In genomic region chr20:45882469-45883099, GRCh38 we compare ENCODE assay signal across 17 cellular contexts. TPM values are rescaled to one million over a fixed set of nuclear protein-coding genes. Genes with fewer than 3 reads are reported as not detected.
DNase-seq lines count a peak whose midpoint lies in the region; ATAC-seq and TF ChIP-seq lines count a peak whose summit lies in the region.
"Had no signal": no experiment of that assay in that cellular context is flagged by ENCODE, and none has a peak within 500 bp of the region (broad histone marks: within the 10 kb centered on the region; RNA-seq: fewer than 3 reads in every experiment).

No MANE protein-coding gene starts in this region.

- no peak for DNase-seq in T-helper 2 cell treated with Interferon-gamma antibody and Interleukin-4, amounts not matched to agents 5 μg/mL and 100 μg/mL, for 36 hours (ENCODE audit: low spot score)
- no peak for DNase-seq in T-helper 2 cell
- no peak for DNase-seq in HFFc6
- DNase-seq in activated naive CD4-positive, alpha-beta T cell treated with anti-CD3 and anti-CD28 coated beads, Interleukin-2, amount 50 U/mL, for 72 hours (ENCODE audit: low spot score in 2 of 2), result no peak
- DNase-seq in natural killer cell treated with Interleukin-12 subunit alpha and Interleukin-12 subunit beta and Interleukin-15 and Interleukin-18, amount 100 ng/mL, for 72 hours (ENCODE audit: low spot score), result no peak
- DNase-seq in NCI-H2171 treated with DMSO at 0.1 percent for 48 hours (lab: John Stamatoyannopoulos, UW), result no peak
- no peak for DNase-seq in CD1c-positive myeloid dendritic cell (ENCODE audit: extremely low spot score)
- DNase-seq: 8988T; activated CD4-positive, CD25-positive, alpha-beta regulatory T cell treated with anti-CD3 and anti-CD28 coated beads, Interleukin-2, amount 50 U/mL, for 72 hours; erythroblast; left ventricle myocardium inferior; NCI-H1436 treated with DMSO at 0.1 percent for 48 hours; occipital lobe; SW 1271; testis had no signal

- peaks cover 31% of the 10 kb centered on the region for H3K36me3 Mint-ChIP-seq in T-helper 2 cell treated with Interferon-gamma antibody and Interleukin-4, amounts not matched to agents 5 μg/mL and 100 μg/mL, for 36 hours (ENCODE audit: low read depth)
- H3K36me3 Mint-ChIP-seq in HFFc6 (ENCODE audit: low read depth), result peaks cover 24% of the 10 kb centered on the region
- peaks cover 21% of the 10 kb centered on the region in 2 donors for H3K36me3 Mint-ChIP-seq in activated naive CD4-positive, alpha-beta T cell treated with anti-CD3 and anti-CD28 coated beads, Interleukin-2, amount 50 U/mL, for 72 hours
- no peaks in the 10 kb centered on the region for H3K36me3 Mint-ChIP-seq in natural killer cell treated with Interleukin-12 subunit alpha and Interleukin-12 subunit beta and Interleukin-15 and Interleukin-18, amount 100 ng/mL, for 72 hours

- no peaks in the 10 kb centered on the region for H3K9me3 Mint-ChIP-seq in T-helper 2 cell treated with Interferon-gamma antibody and Interleukin-4, amounts not matched to agents 5 μg/mL and 100 μg/mL, for 36 hours
- H3K9me3 Mint-ChIP-seq in HFFc6, result no peaks in the 10 kb centered on the region
- H3K9me3 Mint-ChIP-seq in activated naive CD4-positive, alpha-beta T cell treated with anti-CD3 and anti-CD28 coated beads, Interleukin-2, amount 50 U/mL, for 72 hours, result no peaks in the 10 kb centered on the region
- H3K9me3 Mint-ChIP-seq in natural killer cell treated with Interleukin-12 subunit alpha and Interleukin-12 subunit beta and Interleukin-15 and Interleukin-18, amount 100 ng/mL, for 72 hours, result no peaks in the 10 kb centered on the region

- H3K27me3 Mint-ChIP-seq in T-helper 2 cell treated with Interferon-gamma antibody and Interleukin-4, amounts not matched to agents 5 μg/mL and 100 μg/mL, for 36 hours (ENCODE audit: low read depth), result no peaks in the 10 kb centered on the region
- peaks cover 2% of the 10 kb centered on the region; the same call in 1 of the 2 replicates for H3K27me3 Mint-ChIP-seq in HFFc6 (ENCODE audit: insufficient read depth)
- peaks cover 4 to 5% of the 10 kb centered on the region in 2 donors for H3K27me3 Mint-ChIP-seq in natural killer cell treated with Interleukin-12 subunit alpha and Interleukin-12 subunit beta and Interleukin-15 and Interleukin-18, amount 100 ng/mL, for 72 hours

- H3K4me1 Mint-ChIP-seq in T-helper 2 cell treated with Interferon-gamma antibody and Interleukin-4, amounts not matched to agents 5 μg/mL and 100 μg/mL, for 36 hours (ENCODE audit: low read depth), result peaks cover 37% of the 10 kb centered on the region
- H3K4me1 Mint-ChIP-seq in HFFc6 (ENCODE audit: low read depth), result peaks cover 37% of the 10 kb centered on the region
- H3K4me1 Mint-ChIP-seq in natural killer cell treated with Interleukin-12 subunit alpha and Interleukin-12 subunit beta and Interleukin-15 and Interleukin-18, amount 100 ng/mL, for 72 hours (ENCODE audit: low read depth in 2 of 2), result peaks cover 8 to 18% of the 10 kb centered on the region in 2 donors

- no peak overlapping the region for H3K27ac Mint-ChIP-seq in T-helper 2 cell treated with Interferon-gamma antibody and Interleukin-4, amounts not matched to agents 5 μg/mL and 100 μg/mL, for 36 hours
- peak overlapping the region; percentile 55; the same call in 1 of the 2 replicates for H3K27ac Mint-ChIP-seq in HFFc6
- H3K27ac Mint-ChIP-seq in activated naive CD4-positive, alpha-beta T cell treated with anti-CD3 and anti-CD28 coated beads, Interleukin-2, amount 50 U/mL, for 72 hours, result peak overlapping the region; percentile 77 to 91
- no peak overlapping the region for H3K27ac Mint-ChIP-seq in natural killer cell treated with Interleukin-12 subunit alpha and Interleukin-12 subunit beta and Interleukin-15 and Interleukin-18, amount 100 ng/mL, for 72 hours

- no peak for ATAC-seq in activated naive CD4-positive, alpha-beta T cell treated with anti-CD3 and anti-CD28 coated beads, Interleukin-2, amount 50 U/mL, for 72 hours
- ATAC-seq in natural killer cell treated with Interleukin-12 subunit alpha and Interleukin-12 subunit beta and Interleukin-15 and Interleukin-18, amount 100 ng/mL, for 72 hours, result no peak
- no peak for ATAC-seq in GM21367 (IDR thresholded peaks at IDR 0.05; ENCODE audit: unreplicated experiment)

- peak overlapping the region; percentile 64 for H3K4me3 Mint-ChIP-seq in T-helper 2 cell treated with Interferon-gamma antibody and Interleukin-4, amounts not matched to agents 5 μg/mL and 100 μg/mL, for 36 hours
- peak overlapping the region; percentile 72 for H3K4me3 Mint-ChIP-seq in HFFc6
- H3K4me3 Mint-ChIP-seq in natural killer cell treated with Interleukin-12 subunit alpha and Interleukin-12 subunit beta and Interleukin-15 and Interleukin-18, amount 100 ng/mL, for 72 hours, result peak overlapping the region; percentile 57

- TF ChIP-seq CTCF in HFFc6 (IDR thresholded peaks at IDR 0.05), result no peak

RNA-seq across cellular contexts. Expression of gene ZSWIM1, which starts 1.6 kb away (rescaled TPM):
- 10 to 100 TPM in 4 of 6 experiments, 1 to 10 TPM in 2; 9.8 to 11.7 (median 10.3) TPM for total RNA-seq in HFFc6 (2021; fragmentation: NEBNext Ultra II Directional; extraction: Animal tissue kit (Norgen Biotek cat#: 25700))
- total RNA-seq in activated naive CD4-positive, alpha-beta T cell treated with anti-CD3 and anti-CD28 coated beads, Interleukin-2, amount 50 U/mL, for 72 hours, result 10 to 100 TPM; 11.3 to 11.9 TPM
- 1 to 10 TPM; 2.7 to 3.2 TPM for total RNA-seq in natural killer cell treated with Interleukin-12 subunit alpha and Interleukin-12 subunit beta and Interleukin-15 and Interleukin-18, amount 100 ng/mL, for 72 hours

RNA-seq across cellular contexts. Expression of gene SPATA25, which starts 4.8 kb away (rescaled TPM):
- total RNA-seq in HFFc6 (2021; fragmentation: NEBNext Ultra II Directional; extraction: Animal tissue kit (Norgen Biotek cat#: 25700)), result under 1 TPM; 0.35 to 0.74 (median 0.47) TPM
- total RNA-seq in activated naive CD4-positive, alpha-beta T cell treated with anti-CD3 and anti-CD28 coated beads, Interleukin-2, amount 50 U/mL, for 72 hours, result 1 to 10 TPM in 1 of 2 donors, under 1 TPM in 1; 0.64 to 1.8 TPM
- total RNA-seq in natural killer cell treated with Interleukin-12 subunit alpha and Interleukin-12 subunit beta and Interleukin-15 and Interleukin-18, amount 100 ng/mL, for 72 hours, result 1 to 10 TPM in 1 of 2 donors, not detected in 1; 1.0 TPM
- total RNA-seq: NCI-H460 had no signal

RNA-seq across cellular contexts. Expression of gene NEURL2, which starts 8.4 kb away (rescaled TPM):
- 1 to 10 TPM; 1.5 to 2.3 (median 1.9) TPM for total RNA-seq in HFFc6 (2021; fragmentation: NEBNext Ultra II Directional; extraction: Animal tissue kit (Norgen Biotek cat#: 25700))
- total RNA-seq in activated naive CD4-positive, alpha-beta T cell treated with anti-CD3 and anti-CD28 coated beads, Interleukin-2, amount 50 U/mL, for 72 hours, result 1 to 10 TPM; 1.5 to 3.4 TPM
- total RNA-seq in natural killer cell treated with Interleukin-12 subunit alpha and Interleukin-12 subunit beta and Interleukin-15 and Interleukin-18, amount 100 ng/mL, for 72 hours, result 1 to 10 TPM in 1 of 2 donors, under 1 TPM in 1; 0.29 to 1.9 TPM

RNA-seq across cellular contexts. Expression of gene CTSA, which starts 8.6 kb away (rescaled TPM):
- total RNA-seq in HFFc6 (2021; fragmentation: NEBNext Ultra II Directional; extraction: Animal tissue kit (Norgen Biotek cat#: 25700)), result 100 to 1,000 TPM; 133 to 176 (median 155) TPM
- 10 to 100 TPM; 55.6 to 98.5 TPM for total RNA-seq in activated naive CD4-positive, alpha-beta T cell treated with anti-CD3 and anti-CD28 coated beads, Interleukin-2, amount 50 U/mL, for 72 hours
- 10 to 100 TPM; 42.2 to 55.6 TPM for total RNA-seq in natural killer cell treated with Interleukin-12 subunit alpha and Interleukin-12 subunit beta and Interleukin-15 and Interleukin-18, amount 100 ng/mL, for 72 hours

RNA-seq across cellular contexts. Expression of gene ZSWIM3, which starts 25.2 kb away (rescaled TPM):
- 1 to 10 TPM; 2.3 to 4.0 (median 2.7) TPM for total RNA-seq in HFFc6 (2021; fragmentation: NEBNext Ultra II Directional; extraction: Animal tissue kit (Norgen Biotek cat#: 25700))
- total RNA-seq in activated naive CD4-positive, alpha-beta T cell treated with anti-CD3 and anti-CD28 coated beads, Interleukin-2, amount 50 U/mL, for 72 hours, result 1 to 10 TPM; 5.7 to 8.4 TPM
- 1 to 10 TPM; 5.5 to 6.4 TPM for total RNA-seq in natural killer cell treated with Interleukin-12 subunit alpha and Interleukin-12 subunit beta and Interleukin-15 and Interleukin-18, amount 100 ng/mL, for 72 hours

Comparison
In these comparisons a context has a peak if more than half of its experiments do, and no peak if none do; other contexts are left out.
1. H3K27ac Mint-ChIP-seq: peak in HFFc6 (single experiment) and activated naive CD4-positive, alpha-beta T cell treated with anti-CD3 and anti-CD28 coated beads, Interleukin-2, amount 50 U/mL, for 72 hours (2 of 2); none in T-helper 2 cell treated with Interferon-gamma antibody and Interleukin-4, amounts not matched to agents 5 μg/mL and 100 μg/mL, for 36 hours (single experiment) and natural killer cell treated with Interleukin-12 subunit alpha and Interleukin-12 subunit beta and Interleukin-15 and Interleukin-18, amount 100 ng/mL, for 72 hours (0 of 2).
2. Peak in every context shown above with its lines, with median percentiles within 50 percentile points of each other: H3K4me3 Mint-ChIP-seq.